13 cellular contexts compared by ENCODE assay signal in the genomic region with DNA sequence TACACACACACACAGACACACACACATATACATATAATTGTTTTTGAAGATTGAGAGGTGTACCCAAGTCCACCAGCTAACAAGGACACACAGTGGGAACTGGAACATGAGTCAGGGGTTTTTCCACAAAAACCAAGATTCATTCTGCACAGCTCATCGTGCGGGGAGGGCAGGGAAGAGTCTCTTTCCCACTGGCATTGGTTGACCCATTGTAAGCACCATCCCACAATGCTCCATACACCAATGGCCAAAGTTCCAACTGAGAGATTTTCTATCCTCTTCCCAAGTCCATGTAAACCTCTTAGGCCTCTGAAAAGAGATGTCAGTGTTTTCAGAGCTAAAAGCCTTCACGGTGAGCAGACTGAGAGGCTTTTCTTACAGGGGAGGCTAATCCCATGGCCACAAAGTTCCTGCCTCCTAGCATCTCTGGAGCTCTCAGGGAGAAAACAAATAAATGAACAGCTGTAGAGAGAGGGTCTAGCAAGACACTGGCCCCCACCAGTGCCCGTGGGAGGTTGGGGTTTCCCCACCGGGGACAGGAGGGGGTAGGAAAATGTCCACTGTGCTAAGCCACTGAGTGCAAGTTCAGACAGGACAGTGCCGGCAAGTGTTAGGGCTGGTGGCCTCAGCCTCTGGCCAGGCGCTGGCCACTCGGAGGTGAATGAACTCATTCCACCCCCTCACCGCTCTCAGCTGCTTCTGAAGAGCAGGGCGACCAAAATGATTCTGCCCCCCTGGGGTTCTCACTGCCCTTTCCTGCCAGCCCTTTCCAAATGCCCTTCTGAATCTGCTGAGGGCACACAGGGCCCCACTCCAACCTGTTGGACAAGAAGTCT. TPM values are rescaled to one million over a fixed set of nuclear protein-coding genes. Genes with fewer than 3 reads are reported as not detected.
A peak's percentile ranks its signal among the peaks of the same experiment; 100 is the strongest.
DNase-seq lines count a peak whose midpoint lies in the region; ATAC-seq, FAIRE-seq and TF ChIP-seq lines count a peak whose summit lies in the region.
"Had no signal": no experiment of that assay in that cellular context is flagged by ENCODE, and none has a peak within 500 bp of the region (broad histone marks: within the 10 kb centered on the region; RNA-seq: fewer than 3 reads in every experiment).

No MANE protein-coding gene starts in this region.

- H3K4me3 ChIP-seq in thymus (ENCODE audit: low read length) = no peak overlapping the region
- H3K4me3 ChIP-seq: SJSA1 had no signal

- WGBS in thymus = 98% methylated on average over 10 of the region's 10 CpGs

- no peaks in the 10 kb centered on the region for H3K9me3 ChIP-seq in thymus (ENCODE audit: control insufficient read depth)
- H3K9me3 ChIP-seq: SJSA1 had no signal

- no peak for TF ChIP-seq CTCF in omental fat pad (IDR thresholded peaks at IDR 0.05)

- DNase-seq in NCI-H82 (lab: John Stamatoyannopoulos, UW) (peak; percentile 38), caudate nucleus (lab: John Stamatoyannopoulos, UW) (peak in 6 of 61 donors; percentile 16 to 40 (median 20)), medulla oblongata (ENCODE audit: extremely low spot score) (peak; percentile 56), omental fat pad (ENCODE audit: low spot score) (no peak), H54 (ENCODE audit: insufficient read length, low spot score) (no peak)
- DNase-seq: activated CD4-positive, alpha-beta T cell treated with anti-CD3 and anti-CD28 coated beads for 1 hour; kidney glomerular epithelial cell; NCI-H748 treated with DMSO at 0.1 percent for 48 hours; stimulated activated naive CD8-positive, alpha-beta T cell treated with anti-CD3 and anti-CD28 coated beads, Interleukin-15, amount 100 ng/mL, for 72 hours had no signal

- FAIRE-seq in H54 (lab: Jason Lieb, UNC) = no peak
- FAIRE-seq: HTR-8/SVneo had no signal

- ATAC-seq in HG02759 (IDR thresholded peaks at IDR 0.05; ENCODE audit: unreplicated experiment) (no peak), omental fat pad (ENCODE audit: low FRiP score) (no peak)
- ATAC-seq: stimulated activated naive CD8-positive, alpha-beta T cell treated with anti-CD3 and anti-CD28 coated beads, Interleukin-15, amount 100 ng/mL, for 72 hours had no signal

- peaks cover 26% of the 10 kb centered on the region for H3K4me1 ChIP-seq in thymus (ENCODE audit: control insufficient read depth, insufficient read depth, low read length)
- H3K4me1 ChIP-seq: SJSA1 had no signal

- no peaks in the 10 kb centered on the region for H3K27me3 ChIP-seq in thymus (ENCODE audit: control insufficient read depth, insufficient read depth)
- H3K27me3 ChIP-seq: SJSA1 had no signal

- no peak for TF ChIP-seq POLR2A in H54 (IDR thresholded peaks at IDR 0.05; ENCODE audit: low read depth, low read length)

- no peaks in the 10 kb centered on the region for H3K36me3 ChIP-seq in thymus (ENCODE audit: control insufficient read depth, insufficient read depth)
- H3K36me3 ChIP-seq: SJSA1 had no signal

- H3K27ac ChIP-seq in caudate nucleus (ENCODE audit: low read depth, low read length) = peak overlapping the region; percentile 89
- H3K27ac ChIP-seq in thymus (ENCODE audit: low read depth) = peak overlapping the region; percentile 10
- H3K27ac ChIP-seq: SJSA1 had no signal

RNA-seq across cellular contexts. Expression of a gene that starts 21.5 kb away (rescaled TPM):
- polyA plus RNA-seq in thymus = 23.9 TPM
- 100 to 1,000 TPM in 1 of 4 donors, 10 to 100 TPM in 3; 26.8 to 106 (median 49.3) TPM for total RNA-seq in omental fat pad

RNA-seq across cellular contexts. Expression of a gene that starts 58.6 kb away (rescaled TPM):
- polyA plus RNA-seq in thymus = 61.3 TPM
- 100 to 1,000 TPM; 119 to 282 (median 171) TPM for total RNA-seq in omental fat pad

Comparison
In these comparisons a context has a peak if more than half of its experiments do, and no peak if none do; other contexts are left out.
1. DNase-seq: peak in NCI-H82 (single experiment) and medulla oblongata (single experiment); none in omental fat pad (single experiment) and H54 (single experiment).